ENCODE assay signal across 1 cellular context in genomic region chr15:68783226-68784054, GRCh38.
TF ChIP-seq lines count a peak whose summit lies in the region.

No MANE protein-coding gene starts in this region.

TF ChIP-seq in HepG2, 621 proteins besides CTCF, POLR2A, EP300 and RAD21 (continued from another document):
- TF ChIP-seq, protein P1, sequence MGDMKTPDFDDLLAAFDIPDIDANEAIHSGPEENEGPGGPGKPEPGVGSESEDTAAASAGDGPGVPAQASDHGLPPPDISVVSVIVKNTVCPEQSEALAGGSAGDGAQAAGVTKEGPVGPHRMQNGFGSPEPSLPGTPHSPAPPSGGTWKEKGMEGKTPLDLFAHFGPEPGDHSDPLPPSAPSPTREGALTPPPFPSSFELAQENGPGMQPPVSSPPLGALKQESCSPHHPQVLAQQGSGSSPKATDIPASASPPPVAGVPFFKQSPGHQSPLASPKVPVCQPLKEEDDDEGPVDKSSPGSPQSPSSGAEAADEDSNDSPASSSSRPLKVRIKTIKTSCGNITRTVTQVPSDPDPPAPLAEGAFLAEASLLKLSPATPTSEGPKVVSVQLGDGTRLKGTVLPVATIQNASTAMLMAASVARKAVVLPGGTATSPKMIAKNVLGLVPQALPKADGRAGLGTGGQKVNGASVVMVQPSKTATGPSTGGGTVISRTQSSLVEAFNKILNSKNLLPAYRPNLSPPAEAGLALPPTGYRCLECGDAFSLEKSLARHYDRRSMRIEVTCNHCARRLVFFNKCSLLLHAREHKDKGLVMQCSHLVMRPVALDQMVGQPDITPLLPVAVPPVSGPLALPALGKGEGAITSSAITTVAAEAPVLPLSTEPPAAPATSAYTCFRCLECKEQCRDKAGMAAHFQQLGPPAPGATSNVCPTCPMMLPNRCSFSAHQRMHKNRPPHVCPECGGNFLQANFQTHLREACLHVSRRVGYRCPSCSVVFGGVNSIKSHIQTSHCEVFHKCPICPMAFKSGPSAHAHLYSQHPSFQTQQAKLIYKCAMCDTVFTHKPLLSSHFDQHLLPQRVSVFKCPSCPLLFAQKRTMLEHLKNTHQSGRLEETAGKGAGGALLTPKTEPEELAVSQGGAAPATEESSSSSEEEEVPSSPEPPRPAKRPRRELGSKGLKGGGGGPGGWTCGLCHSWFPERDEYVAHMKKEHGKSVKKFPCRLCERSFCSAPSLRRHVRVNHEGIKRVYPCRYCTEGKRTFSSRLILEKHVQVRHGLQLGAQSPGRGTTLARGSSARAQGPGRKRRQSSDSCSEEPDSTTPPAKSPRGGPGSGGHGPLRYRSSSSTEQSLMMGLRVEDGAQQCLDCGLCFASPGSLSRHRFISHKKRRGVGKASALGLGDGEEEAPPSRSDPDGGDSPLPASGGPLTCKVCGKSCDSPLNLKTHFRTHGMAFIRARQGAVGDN (CRISPR knock-in tag; IDR thresholded peaks at IDR 0.05), result 0 out of 2 replicates have a peak, but pooled peaks have one; percentile 26
- TF ChIP-seq ZNF639 (CRISPR knock-in tag; conservative IDR thresholded peaks at IDR 0.05), result no peak
- TF ChIP-seq PRMT3 (CRISPR knock-in tag; IDR thresholded peaks at IDR 0.05; ENCODE audit: borderline replicate concordance, low read depth), result no peak
- TF ChIP-seq, protein P2, sequence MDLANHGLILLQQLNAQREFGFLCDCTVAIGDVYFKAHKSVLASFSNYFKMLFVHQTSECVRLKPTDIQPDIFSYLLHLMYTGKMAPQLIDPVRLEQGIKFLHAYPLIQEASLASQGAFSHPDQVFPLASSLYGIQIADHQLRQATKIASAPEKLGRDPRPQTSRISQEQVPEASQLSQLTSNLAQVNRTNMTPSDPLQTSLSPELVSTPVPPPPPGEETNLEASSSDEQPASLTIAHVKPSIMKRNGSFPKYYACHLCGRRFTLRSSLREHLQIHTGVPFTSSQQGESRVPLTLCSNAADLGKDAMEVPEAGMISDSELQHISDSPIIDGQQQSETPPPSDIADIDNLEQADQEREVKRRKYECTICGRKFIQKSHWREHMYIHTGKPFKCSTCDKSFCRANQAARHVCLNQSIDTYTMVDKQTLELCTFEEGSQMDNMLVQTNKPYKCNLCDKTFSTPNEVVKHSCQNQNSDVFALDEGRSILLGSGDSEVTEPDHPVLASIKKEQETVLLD (CRISPR knock-in tag; IDR thresholded peaks at IDR 0.05; ENCODE audit: low read depth), result no peak
- no peak for TF ChIP-seq ZNF10 (CRISPR knock-in tag; IDR thresholded peaks at IDR 0.05; ENCODE audit: borderline replicate concordance, low read depth)
- TF ChIP-seq, protein P3, sequence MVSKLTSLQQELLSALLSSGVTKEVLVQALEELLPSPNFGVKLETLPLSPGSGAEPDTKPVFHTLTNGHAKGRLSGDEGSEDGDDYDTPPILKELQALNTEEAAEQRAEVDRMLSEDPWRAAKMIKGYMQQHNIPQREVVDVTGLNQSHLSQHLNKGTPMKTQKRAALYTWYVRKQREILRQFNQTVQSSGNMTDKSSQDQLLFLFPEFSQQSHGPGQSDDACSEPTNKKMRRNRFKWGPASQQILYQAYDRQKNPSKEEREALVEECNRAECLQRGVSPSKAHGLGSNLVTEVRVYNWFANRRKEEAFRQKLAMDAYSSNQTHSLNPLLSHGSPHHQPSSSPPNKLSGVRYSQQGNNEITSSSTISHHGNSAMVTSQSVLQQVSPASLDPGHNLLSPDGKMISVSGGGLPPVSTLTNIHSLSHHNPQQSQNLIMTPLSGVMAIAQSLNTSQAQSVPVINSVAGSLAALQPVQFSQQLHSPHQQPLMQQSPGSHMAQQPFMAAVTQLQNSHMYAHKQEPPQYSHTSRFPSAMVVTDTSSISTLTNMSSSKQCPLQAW (CRISPR knock-in tag; IDR thresholded peaks at IDR 0.05), result 0 out of 2 replicates have a peak, but pooled peaks have one; percentile 32
- peak; percentile 58 for TF ChIP-seq SMC3 (IDR thresholded peaks at IDR 0.05; ENCODE audit: low read length)
- no peak for TF ChIP-seq RBM39 (IDR thresholded peaks at IDR 0.05; ENCODE audit: low read depth, low read length, poor library complexity, severe bottlenecking)
- TF ChIP-seq STAG1 (CRISPR knock-in tag; IDR thresholded peaks at IDR 0.05), result peak; percentile 62
- TF ChIP-seq ZNF652 (CRISPR knock-in tag; IDR thresholded peaks at IDR 0.05; ENCODE audit: borderline replicate concordance, low read depth), result no peak
- TF ChIP-seq, protein P4, sequence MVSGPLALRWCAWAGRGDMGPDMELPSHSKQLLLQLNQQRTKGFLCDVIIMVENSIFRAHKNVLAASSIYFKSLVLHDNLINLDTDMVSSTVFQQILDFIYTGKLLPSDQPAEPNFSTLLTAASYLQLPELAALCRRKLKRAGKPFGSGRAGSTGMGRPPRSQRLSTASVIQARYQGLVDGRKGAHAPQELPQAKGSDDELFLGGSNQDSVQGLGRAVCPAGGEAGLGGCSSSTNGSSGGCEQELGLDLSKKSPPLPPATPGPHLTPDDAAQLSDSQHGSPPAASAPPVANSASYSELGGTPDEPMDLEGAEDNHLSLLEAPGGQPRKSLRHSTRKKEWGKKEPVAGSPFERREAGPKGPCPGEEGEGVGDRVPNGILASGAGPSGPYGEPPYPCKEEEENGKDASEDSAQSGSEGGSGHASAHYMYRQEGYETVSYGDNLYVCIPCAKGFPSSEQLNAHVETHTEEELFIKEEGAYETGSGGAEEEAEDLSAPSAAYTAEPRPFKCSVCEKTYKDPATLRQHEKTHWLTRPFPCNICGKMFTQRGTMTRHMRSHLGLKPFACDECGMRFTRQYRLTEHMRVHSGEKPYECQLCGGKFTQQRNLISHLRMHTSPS (CRISPR knock-in tag; IDR thresholded peaks at IDR 0.05; ENCODE audit: low read depth), result no peak
